Comparison of ENCODE assay signal across 9 cellular contexts in the genomic region with DNA sequence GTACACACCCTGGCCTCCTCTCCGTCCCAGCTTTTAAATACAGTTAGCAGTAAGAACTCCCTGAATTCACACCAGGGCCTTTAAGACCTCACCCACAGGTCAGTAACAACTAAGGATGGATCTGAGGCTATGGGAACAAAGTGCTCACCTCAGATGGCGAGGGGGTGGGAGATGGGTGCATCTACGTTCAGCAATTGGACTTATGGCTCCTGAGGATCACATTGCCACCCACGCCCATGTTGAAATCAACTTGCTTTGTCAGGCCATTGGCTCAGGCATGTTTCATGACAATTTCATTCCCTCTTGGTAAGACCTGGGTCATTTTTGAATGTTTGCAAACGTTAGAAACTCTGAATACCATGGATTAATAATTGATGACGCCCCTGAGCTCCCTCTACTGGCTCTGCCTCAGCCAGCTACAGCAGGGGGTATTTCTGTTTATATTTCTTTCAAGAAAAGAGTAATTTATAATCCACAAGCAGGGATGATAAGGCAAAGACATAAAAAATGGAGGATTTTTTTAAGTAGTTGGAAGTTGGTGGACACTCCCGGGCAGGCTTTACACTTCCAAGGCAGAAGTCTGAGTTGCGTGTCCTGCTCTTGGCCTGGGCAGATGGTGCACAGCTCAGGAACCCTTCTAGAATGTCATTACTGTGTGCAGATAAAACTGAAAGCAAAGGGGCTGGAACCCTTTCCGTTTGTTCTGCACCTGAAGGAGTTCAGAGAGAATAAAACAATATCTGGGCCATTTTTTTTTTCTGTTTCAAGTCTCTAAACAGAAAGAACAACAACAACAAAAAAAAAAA. TPM values are rescaled to one million over a fixed set of nuclear protein-coding genes. Genes with fewer than 3 reads are reported as not detected.
DNase-seq lines count a peak whose midpoint lies in the region; ATAC-seq and TF ChIP-seq lines count a peak whose summit lies in the region.
"Had no signal": no experiment of that assay in that cellular context is flagged by ENCODE, and none has a peak within 500 bp of the region (broad histone marks: within the 10 kb centered on the region; RNA-seq: fewer than 3 reads in every experiment).

No MANE protein-coding gene starts in this region.

- H3K9ac ChIP-seq in muscle layer of colon (ENCODE audit: low read length): no peak overlapping the region

- H3K27ac ChIP-seq in HEK293 (ENCODE audit: extremely low read depth, low read depth, low read length) (no peak overlapping the region), muscle layer of colon (ENCODE audit: low read depth, low read length) (peak overlapping the region; percentile 77)

- H3K27ac Mint-ChIP-seq in T-helper 17 cell: peak overlapping the region; percentile 95
- no peak overlapping the region for H3K27ac Mint-ChIP-seq in activated T-cell treated with anti-CD3 and anti-CD28 coated beads, Interleukin-2, amount 50 U/mL, for 24 hours

- no peak overlapping the region for H3K4me3 ChIP-seq in HEK293 (ENCODE audit: low read depth, low read length)
- no peak overlapping the region for H3K4me3 ChIP-seq in muscle layer of colon (ENCODE audit: low read depth in 1 of 2, low read length in 2 of 2)
- H3K4me3 ChIP-seq: lung had no signal

- no peaks in the 10 kb centered on the region for H3K9me3 ChIP-seq in HEK293 (ENCODE audit: control insufficient read depth, insufficient read depth, low read depth, low read length)
- no peaks in the 10 kb centered on the region for H3K9me3 ChIP-seq in T-helper 17 cell (ENCODE audit: control insufficient read depth, low read length, poor library complexity, severe bottlenecking)
- H3K9me3 ChIP-seq in muscle layer of colon (ENCODE audit: low read length): no peaks in the 10 kb centered on the region

- TF ChIP-seq CTCF in GM12872 (IDR thresholded peaks at IDR 0.05; ENCODE audit: insufficient read depth, low read depth, low read length) (peak; percentile 60), HEK293 (tag by site-specific recombination; IDR thresholded peaks at IDR 0.05) (no peak)

- H3K4me1 Mint-ChIP-seq in T-helper 17 cell: peaks cover 36% of the 10 kb centered on the region
- H3K4me1 Mint-ChIP-seq in activated T-cell treated with anti-CD3 and anti-CD28 coated beads, Interleukin-2, amount 50 U/mL, for 24 hours (ENCODE audit: low read depth): peaks cover 52% of the 10 kb centered on the region

- peaks cover 2% of the 10 kb centered on the region for H3K9me3 Mint-ChIP-seq in activated T-cell treated with anti-CD3 and anti-CD28 coated beads, Interleukin-2, amount 50 U/mL, for 24 hours

- POLR2A ChIA-PET in HEK293 (lab: Yijun Ruan, JAX): interaction anchor here (1.5 kb wide), 1 partner anchor 21 kb away, joined by 3 read pairs; no protein-coding TSS in a partner anchor

- no peaks in the 10 kb centered on the region for H3K36me3 ChIP-seq in HEK293 (ENCODE audit: control insufficient read depth in 2 of 2, insufficient read depth in 1 of 2, low read length in 2 of 2)
- H3K36me3 ChIP-seq in muscle layer of colon (ENCODE audit: insufficient read depth, low read length): no peaks in the 10 kb centered on the region

- ATAC-seq in T-helper 17 cell: no peak

- H3K4me3 Mint-ChIP-seq in T-helper 17 cell: peak overlapping the region; percentile 47
- no peak overlapping the region for H3K4me3 Mint-ChIP-seq in activated T-cell treated with anti-CD3 and anti-CD28 coated beads, Interleukin-2, amount 50 U/mL, for 24 hours

- H3K36me3 Mint-ChIP-seq in T-helper 17 cell (ENCODE audit: low read depth): no peaks in the 10 kb centered on the region
- no peaks in the 10 kb centered on the region for H3K36me3 Mint-ChIP-seq in activated T-cell treated with anti-CD3 and anti-CD28 coated beads, Interleukin-2, amount 50 U/mL, for 24 hours (ENCODE audit: low read depth)

- DNase-seq in T-helper 17 cell (no peak), NCI-H2196 treated with DMSO at 0.1 percent for 48 hours (lab: John Stamatoyannopoulos, UW; ENCODE audit: unreplicated experiment) (no peak), NCI-H774 (lab: John Stamatoyannopoulos, UW) (no peak)
- no peak for DNase-seq in activated CD4-positive, alpha-beta T cell treated with anti-CD3 and anti-CD28 coated beads, Interleukin-2, amount 50 U/mL, for 1 hour
- DNase-seq in activated T-cell treated with anti-CD3 and anti-CD28 coated beads, Interleukin-2, amount 50 U/mL, for 24 hours: no peak

- no peaks in the 10 kb centered on the region for H3K27me3 Mint-ChIP-seq in T-helper 17 cell
- no peaks in the 10 kb centered on the region for H3K27me3 Mint-ChIP-seq in activated T-cell treated with anti-CD3 and anti-CD28 coated beads, Interleukin-2, amount 50 U/mL, for 24 hours

- H3K27me3 ChIP-seq in muscle layer of colon (ENCODE audit: control insufficient read depth in 1 of 2, insufficient read depth in 2 of 2, low read length in 2 of 2): no peaks in the 10 kb centered on the region

- CTCF ChIA-PET in HEK293 (lab: Yijun Ruan, JAX): interaction anchor here (0.8 to 2.5 kb wide), 12 partner anchors 9 to 546 kb away, joined by 3 to 8 read pairs (median 5); no protein-coding TSS in a partner anchor

- H3K4me1 ChIP-seq in HEK293 (ENCODE audit: control insufficient read depth, insufficient read depth, low read length) (0 out of 2 replicates have a peak, but pooled peaks cover 2% of the 10 kb centered on the region), muscle layer of colon (ENCODE audit: insufficient read depth, low read length) (peaks cover 84% of the 10 kb centered on the region)

TF ChIP-seq in HEK293, 187 proteins besides CTCF, POLR2A, EP300 and RAD21:
- peak; percentile 68 for TF ChIP-seq EGR2 (tag by site-specific recombination; IDR thresholded peaks at IDR 0.05; ENCODE audit: low read depth)
- peak; percentile 84 for TF ChIP-seq ZFHX2 (tag by site-specific recombination; conservative IDR thresholded peaks at IDR 0.05)
- TF ChIP-seq GLIS2 (tag by site-specific recombination; IDR thresholded peaks at IDR 0.05): no peak
- no peak for TF ChIP-seq BCL6B (tag by site-specific recombination; IDR thresholded peaks at IDR 0.05)

RNA-seq across cellular contexts. Expression of gene LBR, which starts 13.7 kb away (rescaled TPM):
- total RNA-seq in T-helper 17 cell: 100 to 1,000 TPM; 116 to 121 TPM
